ENCODE assay signal across 1 cellular context in genomic region chr2:206442854-206443734, GRCh38.
A peak's percentile ranks its signal among the peaks of the same experiment; 100 is the strongest.
TF ChIP-seq lines count a peak whose summit lies in the region.

A gene with protein sequence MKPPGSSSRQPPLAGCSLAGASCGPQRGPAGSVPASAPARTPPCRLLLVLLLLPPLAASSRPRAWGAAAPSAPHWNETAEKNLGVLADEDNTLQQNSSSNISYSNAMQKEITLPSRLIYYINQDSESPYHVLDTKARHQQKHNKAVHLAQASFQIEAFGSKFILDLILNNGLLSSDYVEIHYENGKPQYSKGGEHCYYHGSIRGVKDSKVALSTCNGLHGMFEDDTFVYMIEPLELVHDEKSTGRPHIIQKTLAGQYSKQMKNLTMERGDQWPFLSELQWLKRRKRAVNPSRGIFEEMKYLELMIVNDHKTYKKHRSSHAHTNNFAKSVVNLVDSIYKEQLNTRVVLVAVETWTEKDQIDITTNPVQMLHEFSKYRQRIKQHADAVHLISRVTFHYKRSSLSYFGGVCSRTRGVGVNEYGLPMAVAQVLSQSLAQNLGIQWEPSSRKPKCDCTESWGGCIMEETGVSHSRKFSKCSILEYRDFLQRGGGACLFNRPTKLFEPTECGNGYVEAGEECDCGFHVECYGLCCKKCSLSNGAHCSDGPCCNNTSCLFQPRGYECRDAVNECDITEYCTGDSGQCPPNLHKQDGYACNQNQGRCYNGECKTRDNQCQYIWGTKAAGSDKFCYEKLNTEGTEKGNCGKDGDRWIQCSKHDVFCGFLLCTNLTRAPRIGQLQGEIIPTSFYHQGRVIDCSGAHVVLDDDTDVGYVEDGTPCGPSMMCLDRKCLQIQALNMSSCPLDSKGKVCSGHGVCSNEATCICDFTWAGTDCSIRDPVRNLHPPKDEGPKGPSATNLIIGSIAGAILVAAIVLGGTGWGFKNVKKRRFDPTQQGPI (plus strand): TSS chr2:206443532. CDS start chr2:206443867, 335 bp downstream.

TF ChIP-seq in H1, 55 proteins besides CTCF, POLR2A, EP300 and RAD21 (continued from another document):
- TF ChIP-seq, protein P1, sequence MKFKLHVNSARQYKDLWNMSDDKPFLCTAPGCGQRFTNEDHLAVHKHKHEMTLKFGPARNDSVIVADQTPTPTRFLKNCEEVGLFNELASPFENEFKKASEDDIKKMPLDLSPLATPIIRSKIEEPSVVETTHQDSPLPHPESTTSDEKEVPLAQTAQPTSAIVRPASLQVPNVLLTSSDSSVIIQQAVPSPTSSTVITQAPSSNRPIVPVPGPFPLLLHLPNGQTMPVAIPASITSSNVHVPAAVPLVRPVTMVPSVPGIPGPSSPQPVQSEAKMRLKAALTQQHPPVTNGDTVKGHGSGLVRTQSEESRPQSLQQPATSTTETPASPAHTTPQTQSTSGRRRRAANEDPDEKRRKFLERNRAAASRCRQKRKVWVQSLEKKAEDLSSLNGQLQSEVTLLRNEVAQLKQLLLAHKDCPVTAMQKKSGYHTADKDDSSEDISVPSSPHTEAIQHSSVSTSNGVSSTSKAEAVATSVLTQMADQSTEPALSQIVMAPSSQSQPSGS (IDR thresholded peaks at IDR 0.05; ENCODE audit: low read length): no peak
- TF ChIP-seq GABPA (IDR thresholded peaks at IDR 0.05; ENCODE audit: borderline replicate concordance, insufficient read depth, low read length): no peak
- peak; percentile 61 for TF ChIP-seq TAF1 (IDR thresholded peaks at IDR 0.05; ENCODE audit: low read depth, low read length)
- TF ChIP-seq SIRT6 (IDR thresholded peaks at IDR 0.05; ENCODE audit: low read length): no peak
- TF ChIP-seq SP2 (IDR thresholded peaks at IDR 0.05; ENCODE audit: low read length): no peak
- no peak for TF ChIP-seq SP4 (IDR thresholded peaks at IDR 0.05; ENCODE audit: low read length)
- peak; percentile 32; the same call in 1 of the 2 replicates for TF ChIP-seq TBP (IDR thresholded peaks at IDR 0.05; ENCODE audit: low read depth, low read length)
- no peak for TF ChIP-seq HDAC6 (IDR thresholded peaks at IDR 0.05; ENCODE audit: low read depth, low read length)
- no peak for TF ChIP-seq MAFK (IDR thresholded peaks at IDR 0.05; ENCODE audit: low read depth, low read length)
- TF ChIP-seq SP1 (IDR thresholded peaks at IDR 0.05; ENCODE audit: low read depth, low read length): no peak
- TF ChIP-seq POLR2AphosphoS5 (IDR thresholded peaks at IDR 0.05; ENCODE audit: low read depth, low read length): no peak
- TF ChIP-seq BCL11A (IDR thresholded peaks at IDR 0.05; ENCODE audit: low read depth in 2 of 2, low read length in 2 of 2): no peak
- TF ChIP-seq GTF2F1 (IDR thresholded peaks at IDR 0.05; ENCODE audit: borderline replicate concordance, low read depth, low read length): no peak
- TF ChIP-seq CBX5 (IDR thresholded peaks at IDR 0.05; ENCODE audit: low read depth, low read length): no peak
- peak; percentile 69 for TF ChIP-seq PHF8 (conservative IDR thresholded peaks at IDR 0.05; ENCODE audit: low read depth, low read length)
- TF ChIP-seq CHD1 (IDR thresholded peaks at IDR 0.05; ENCODE audit: low read depth, low read length): no peak
- peak; percentile 75 for TF ChIP-seq ASH2L (IDR thresholded peaks at IDR 0.05; ENCODE audit: low read length)
- peak; percentile 37; the same call in 1 of the 2 replicates for TF ChIP-seq NRF1 (IDR thresholded peaks at IDR 0.05; ENCODE audit: low read depth, low read length)
- no peak for TF ChIP-seq RXRA (IDR thresholded peaks at IDR 0.05; ENCODE audit: insufficient read depth, low read depth, low read length)
- TF ChIP-seq HDAC2 (IDR thresholded peaks at IDR 0.05; ENCODE audit: borderline replicate concordance in 1 of 2, low read depth in 2 of 2, low read length in 2 of 2): 0 out of 4 replicates have a peak, but pooled peaks of 1 of the 2 experiments have one; percentile 32
- no peak for TF ChIP-seq TCF12 (IDR thresholded peaks at IDR 0.05; ENCODE audit: low read depth, low read length)
- no peak for TF ChIP-seq TEAD4 (IDR thresholded peaks at IDR 0.05; ENCODE audit: low read depth, low read length)
- no peak for TF ChIP-seq CHD2 (IDR thresholded peaks at IDR 0.05; ENCODE audit: low read length)
- TF ChIP-seq CEBPB (IDR thresholded peaks at IDR 0.05; ENCODE audit: low read depth, low read length): no peak
- TF ChIP-seq FOSL1 (IDR thresholded peaks at IDR 0.05; ENCODE audit: insufficient read depth, low read depth, low read length): no peak
- TF ChIP-seq MAX (IDR thresholded peaks at IDR 0.05): peak; percentile 32; the same call in 1 of the 2 replicates
- TF ChIP-seq BRCA1 (IDR thresholded peaks at IDR 0.05; ENCODE audit: low read depth, low read length): no peak
- no peak for TF ChIP-seq RBBP5 (IDR thresholded peaks at IDR 0.05; ENCODE audit: borderline replicate concordance, low read depth, low read length)
- no peak for TF ChIP-seq CTBP2 (IDR thresholded peaks at IDR 0.05; ENCODE audit: borderline replicate concordance, insufficient read depth, insufficient read length, low read length)
- TF ChIP-seq JUN (IDR thresholded peaks at IDR 0.05; ENCODE audit: low read depth, low read length): no peak
- TF ChIP-seq CREB1 (IDR thresholded peaks at IDR 0.05): no peak
- TF ChIP-seq KDM1A (IDR thresholded peaks at IDR 0.05; ENCODE audit: borderline replicate concordance, low read length): no peak
- no peak for TF ChIP-seq TAF7 (optimal IDR thresholded peaks at IDR 0.05; ENCODE audit: borderline replicate concordance, low read depth, low read length)
- TF ChIP-seq SUZ12 (IDR thresholded peaks at IDR 0.05; ENCODE audit: low read length): no peak
- no peak for TF ChIP-seq CHD7 (IDR thresholded peaks at IDR 0.05; ENCODE audit: insufficient replicate concordance, low read length)
- TF ChIP-seq USF2 (IDR thresholded peaks at IDR 0.05; ENCODE audit: low read length): no peak
- TF ChIP-seq YY1 (IDR thresholded peaks at IDR 0.05; ENCODE audit: low read depth, low read length): no peak
- no peak for TF ChIP-seq RNF2 (IDR thresholded peaks at IDR 0.05; ENCODE audit: borderline replicate concordance, low read depth, low read length, missing control alignments, poor library complexity, severe bottlenecking)
- no peak for TF ChIP-seq POU5F1 (IDR thresholded peaks at IDR 0.05; ENCODE audit: low read depth, low read length)
- TF ChIP-seq ZNF274 (IDR thresholded peaks at IDR 0.05; ENCODE audit: borderline replicate concordance, extremely low read depth, low read length): no peak
- TF ChIP-seq BACH1 (IDR thresholded peaks at IDR 0.05; ENCODE audit: low read length): no peak
TF ChIP-seq in H1: peak in this region for 7.
